Comparison of ENCODE assay signal across 8 cellular contexts in the genomic region with DNA sequence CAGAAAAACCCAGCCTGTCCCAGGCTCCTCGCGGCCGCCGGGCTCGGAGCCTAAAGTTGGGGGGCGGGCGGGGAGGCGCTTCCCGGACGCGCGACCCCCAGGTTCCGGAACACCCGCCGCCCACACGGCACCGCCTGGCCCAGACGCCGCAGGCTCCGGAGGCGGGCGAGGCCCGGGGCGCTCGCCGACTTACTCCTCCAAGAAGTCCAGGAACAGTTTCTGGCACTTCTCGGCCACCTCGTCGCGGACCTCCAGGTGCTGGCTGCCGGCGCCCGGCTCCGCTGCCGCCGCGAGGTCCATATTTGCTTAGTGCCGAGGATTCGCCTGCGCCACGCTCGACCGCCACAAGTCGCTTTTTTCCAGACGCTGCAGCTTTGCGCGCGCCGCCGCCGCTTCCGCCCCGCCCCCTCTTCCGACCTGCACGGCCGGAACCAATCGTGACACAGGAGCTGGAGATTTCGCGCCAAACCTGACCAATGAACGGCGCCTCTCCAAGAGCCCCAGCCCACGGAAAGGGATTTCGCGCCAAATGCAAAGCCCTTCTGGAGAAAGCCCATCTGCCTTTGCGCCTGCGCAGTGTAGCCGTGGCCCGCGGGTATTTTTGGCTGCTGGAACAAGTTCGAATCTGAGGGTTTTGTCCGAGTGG. TPM values are rescaled to one million over a fixed set of nuclear protein-coding genes. Genes with fewer than 3 reads are reported as not detected.
DNase-seq lines count a peak whose midpoint lies in the region; ATAC-seq and TF ChIP-seq lines count a peak whose summit lies in the region.

Gene MCM6 (minus strand): TSS at position 378 of the 646 bp plus-strand sequence. CDS start 78 bp downstream, at position 300.

- WGBS in mammary epithelial cell (ENCODE audit: low coverage, missing lambda C conversion rate) = under 1% methylated on average over 22 of the region's 71 CpGs
- under 1% methylated on average over 64 of the region's 71 CpGs for WGBS in smooth muscle cell (ENCODE audit: low lambda C conversion rate)

- TF ChIP-seq CTCF in VCaP (conservative IDR thresholded peaks at IDR 0.05) (no peak), mammary epithelial cell (conservative IDR thresholded peaks at IDR 0.05 in 1 of 2, IDR thresholded peaks at IDR 0.05 in 1 of 2; ENCODE audit: extremely low read depth in 1 of 2, insufficient read depth in 1 of 2, low read depth in 1 of 2, low read length in 2 of 2) (no peak), smooth muscle cell (IDR thresholded peaks at IDR 0.05; ENCODE audit: borderline replicate concordance, insufficient read depth, poor library complexity, severe bottlenecking) (no peak)

- H4K20me1 ChIP-seq in mammary epithelial cell (ENCODE audit: insufficient read depth, low read length) (no peaks in the 10 kb centered on the region), smooth muscle cell (ENCODE audit: low read depth) (no peaks in the 10 kb centered on the region)

- no peaks in the 10 kb centered on the region for H3F3A ChIP-seq in smooth muscle cell (ENCODE audit: low read depth)

- H3K79me2 ChIP-seq in mammary epithelial cell (ENCODE audit: insufficient read depth, low read length) (peaks cover 32% of the 10 kb centered on the region), smooth muscle cell (ENCODE audit: low read depth) (peaks cover 11% of the 10 kb centered on the region)

- ATAC-seq in GM18870 (IDR thresholded peaks at IDR 0.05; ENCODE audit: unreplicated experiment) (peak; percentile 88), HG03135 (IDR thresholded peaks at IDR 0.05; ENCODE audit: unreplicated experiment) (peak; percentile 89)

- H2AFZ ChIP-seq in mammary epithelial cell (ENCODE audit: low read depth, low read length) (peak within 1 kb of the TSS; percentile 90), smooth muscle cell (ENCODE audit: low read depth) (peak within 1 kb of the TSS; percentile 96)

- peak within 1 kb of the TSS; percentile 92 for H3K4me2 ChIP-seq in mammary epithelial cell (ENCODE audit: insufficient read depth, low read depth, low read length)
- H3K4me2 ChIP-seq in smooth muscle cell = peak within 1 kb of the TSS; percentile 96

- H3K9ac ChIP-seq in mammary epithelial cell (ENCODE audit: insufficient read depth, low read length) (peak within 1 kb of the TSS; percentile 81), smooth muscle cell (ENCODE audit: low read depth) (peak within 1 kb of the TSS; percentile 55)

- CTCF ChIA-PET in mammary epithelial cell (lab: Charles Lee; ENCODE audit: low non-redundant PET) = no interaction called here

- no TSS peak for BruUV-seq in mammary epithelial cell (replicated peaks; lab: Mats Ljungman, UMichigan)

- intact Hi-C loops in mammary epithelial cell (cut with micrococcal nuclease) = no loop called here

- H3K27ac ChIP-seq in VCaP = peak within 1 kb of the TSS; percentile 79
- H3K27ac ChIP-seq in mammary epithelial cell (ENCODE audit: insufficient read depth, low read depth, low read length) = peak within 1 kb of the TSS; percentile 67
- H3K27ac ChIP-seq in smooth muscle cell (ENCODE audit: low read depth) = peak within 1 kb of the TSS; percentile 46

- H3K27me3 ChIP-seq in mammary epithelial cell (ENCODE audit: insufficient read depth, low read length) (no peaks in the 10 kb centered on the region), smooth muscle cell (ENCODE audit: low read depth) (no peaks in the 10 kb centered on the region)

- H3K4me1 ChIP-seq in mammary epithelial cell (ENCODE audit: insufficient read depth, low read length) = peaks cover 10% of the 10 kb centered on the region
- peaks cover 20% of the 10 kb centered on the region for H3K4me1 ChIP-seq in smooth muscle cell (ENCODE audit: low read depth)

- H3K36me3 ChIP-seq in mammary epithelial cell (ENCODE audit: insufficient read depth, low read length) (peaks cover 6% of the 10 kb centered on the region), smooth muscle cell (ENCODE audit: low read depth) (no peaks in the 10 kb centered on the region)

- dilution Hi-C loops in mammary epithelial cell (cut with HindIII; ENCODE audit: low sequenced_read_pairs) = no loop called here

- in situ Hi-C loops in ACHN (cut with HindIII; ENCODE audit: low pct_ligation_motif_present, low pct_unique_long_range_greater_than_20kb, low sequenced_read_pairs) = loop anchor here (25.0 kb wide), 1 partner anchor 511 kb away; no protein-coding TSS in a partner anchor
- in situ Hi-C loops in mammary epithelial cell (cut with MboI; ENCODE audit: low sequenced_read_pairs in 2 of 2) = no loop called here

- H3K9me3 ChIP-seq in mammary epithelial cell (replicated peaks; ENCODE audit: insufficient read depth, low read length) (no peaks in the 10 kb centered on the region), smooth muscle cell (replicated peaks; ENCODE audit: low read depth) (no peaks in the 10 kb centered on the region)

- H3K4me3 ChIP-seq in mammary epithelial cell (replicated peaks in 1 of 3; ENCODE audit: insufficient read depth in 1 of 3, low read depth in 2 of 3, low read length in 3 of 3) (peak within 1 kb of the TSS; percentile 77 to 85 (median 83)), smooth muscle cell (peak within 1 kb of the TSS; percentile 86)

- DNase-seq in ACHN = peak; percentile 99
- peak; percentile 94 for DNase-seq in NCI-H2196 treated with DMSO at 0.1 percent for 48 hours (lab: John Stamatoyannopoulos, UW; ENCODE audit: unreplicated experiment)
- DNase-seq in mammary epithelial cell = peak; percentile 96
- peak; percentile 99 for DNase-seq in iPS-NIHi7 (ENCODE audit: extremely low spot score)
- peak; percentile 90 for DNase-seq in smooth muscle cell (lab: John Stamatoyannopoulos, UW; ENCODE audit: unreplicated experiment)

RNA-seq across cellular contexts. Expression of gene MCM6, which starts in this region (rescaled TPM):
- total RNA-seq in mammary epithelial cell (10 to 100 TPM; 15.2 to 39.0 TPM), smooth muscle cell (19.0 TPM in 2 replicates)
- polyA plus RNA-seq in mammary epithelial cell (47.1 TPM), smooth muscle cell (15.0 and 17.3 TPM in 2 replicates)
- 65.9 TPM for polyA minus RNA-seq in mammary epithelial cell

Comparison
In these comparisons a context has a peak if more than half of its experiments do, and no peak if none do; other contexts are left out.
1. Peak in every context shown above with its lines: DNase-seq, ATAC-seq, H3K4me3 ChIP-seq and H3K27ac ChIP-seq.